Comparison of ENCODE assay signal across 16 cellular contexts in the genomic region with DNA sequence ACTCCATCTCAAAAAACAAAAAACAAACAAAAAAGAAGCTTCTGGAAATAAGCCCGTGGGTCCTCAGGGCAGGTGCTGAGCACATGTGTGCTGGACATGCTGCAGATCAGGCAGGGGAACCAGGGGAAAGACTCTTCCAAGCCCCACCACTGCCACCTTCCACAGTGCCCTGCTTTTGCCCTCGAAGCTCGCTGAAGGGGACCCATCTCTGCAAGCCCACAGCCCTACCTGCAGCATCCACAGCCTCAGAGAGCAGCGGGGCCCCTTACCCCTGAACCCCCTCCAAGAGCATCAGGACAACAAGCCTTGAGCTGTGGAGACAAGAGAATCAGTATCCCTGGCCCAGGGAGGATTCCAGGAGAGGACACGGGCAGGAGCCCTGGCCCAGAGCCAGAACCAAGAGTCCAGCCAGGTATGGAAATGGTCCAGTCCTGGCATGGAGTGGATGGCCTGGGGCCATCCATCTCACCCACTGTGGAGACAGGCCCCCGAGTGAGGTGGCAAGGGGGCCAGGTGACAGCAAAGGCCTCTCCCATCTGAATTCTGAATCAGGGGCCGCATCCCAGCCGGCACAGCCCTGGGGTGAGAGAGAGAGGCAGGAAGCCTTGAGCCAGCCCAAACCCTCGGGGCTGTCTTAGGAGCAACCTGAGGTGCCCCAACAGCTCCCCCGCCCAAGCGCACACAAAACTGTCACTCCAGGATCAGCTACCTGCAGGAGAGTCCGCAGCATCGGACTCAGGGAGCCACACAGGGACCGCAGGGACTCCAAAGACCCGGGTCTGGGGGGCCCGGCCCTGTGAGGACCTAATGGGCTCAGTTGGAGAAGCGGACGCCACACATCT. TPM values are rescaled to one million over a fixed set of nuclear protein-coding genes. Genes with fewer than 3 reads are reported as not detected.
DNase-seq lines count a peak whose midpoint lies in the region; ATAC-seq and TF ChIP-seq lines count a peak whose summit lies in the region.
"Had no signal": no experiment of that assay in that cellular context is flagged by ENCODE, and none has a peak within 500 bp of the region (broad histone marks: within the 10 kb centered on the region; RNA-seq: fewer than 3 reads in every experiment).

No MANE protein-coding gene starts in this region.

- H3K4me3 ChIP-seq in left ventricle myocardium inferior: no peak overlapping the region

- CTCF ChIA-PET in Calu3 (lab: Charles Lee): interaction anchor here (1.4 kb wide), 1 partner anchor 161 kb away, joined by 4 read pairs; no protein-coding TSS in a partner anchor
- CTCF ChIA-PET in activated CD8-positive, alpha-beta memory T cell treated with anti-CD3 and anti-CD28 coated beads, Interleukin-2, amount 10 ng/mL, durations not matched to agents 7 days and 5 days (lab: Charles Lee): no interaction called here

- no peaks in the 10 kb centered on the region for H3K27me3 Mint-ChIP-seq in Calu3 (ENCODE audit: unreplicated experiment)
- H3K27me3 Mint-ChIP-seq in activated CD8-positive, alpha-beta memory T cell treated with anti-CD3 and anti-CD28 coated beads, Interleukin-2, amount 10 ng/mL, durations not matched to agents 7 days and 5 days: peaks cover 3% of the 10 kb centered on the region
- H3K27me3 Mint-ChIP-seq: B cell; CD4-positive, alpha-beta T cell had no signal

- no peaks in the 10 kb centered on the region for H3K9me3 Mint-ChIP-seq in Calu3 (ENCODE audit: low read depth, unreplicated experiment)
- no peaks in the 10 kb centered on the region for H3K9me3 Mint-ChIP-seq in activated CD8-positive, alpha-beta memory T cell treated with anti-CD3 and anti-CD28 coated beads, Interleukin-2, amount 10 ng/mL, durations not matched to agents 7 days and 5 days (ENCODE audit: low read depth)
- H3K9me3 Mint-ChIP-seq: CD4-positive, alpha-beta T cell had no signal

- no peaks in the 10 kb centered on the region for H3K4me1 Mint-ChIP-seq in Calu3 (ENCODE audit: low read depth, unreplicated experiment)
- peaks cover 2% of the 10 kb centered on the region for H3K4me1 Mint-ChIP-seq in activated CD8-positive, alpha-beta memory T cell treated with anti-CD3 and anti-CD28 coated beads, Interleukin-2, amount 10 ng/mL, durations not matched to agents 7 days and 5 days
- H3K4me1 Mint-ChIP-seq: B cell, H9 had no signal

- H3K36me3 ChIP-seq in left ventricle myocardium inferior: no peaks in the 10 kb centered on the region

- no TSS peak for BruUV-seq in Calu3 (replicated peaks; lab: Mats Ljungman, UMichigan)

- H3K4me3 Mint-ChIP-seq in Calu3 (ENCODE audit: low read depth, unreplicated experiment): no peak overlapping the region
- H3K4me3 Mint-ChIP-seq in activated CD8-positive, alpha-beta memory T cell treated with anti-CD3 and anti-CD28 coated beads, Interleukin-2, amount 10 ng/mL, durations not matched to agents 7 days and 5 days: no peak overlapping the region
- H3K4me3 Mint-ChIP-seq: B cell; CD4-positive, alpha-beta T cell; H9 had no signal

- no peaks in the 10 kb centered on the region for H3K36me3 Mint-ChIP-seq in Calu3 (ENCODE audit: insufficient read depth, unreplicated experiment)
- no peaks in the 10 kb centered on the region for H3K36me3 Mint-ChIP-seq in activated CD8-positive, alpha-beta memory T cell treated with anti-CD3 and anti-CD28 coated beads, Interleukin-2, amount 10 ng/mL, durations not matched to agents 7 days and 5 days

- DNase-seq in left cardiac atrium: peak; percentile 12
- no peak for DNase-seq in left ventricle myocardium inferior
- peak; percentile 7 for DNase-seq in cerebellar cortex (ENCODE audit: low spot score)
- peak; percentile 81 for DNase-seq in mesenteric fat pad (ENCODE audit: low spot score)
- DNase-seq in Calu3: no peak
- no peak for DNase-seq in activated CD8-positive, alpha-beta memory T cell treated with anti-CD3 and anti-CD28 coated beads, Interleukin-2, amount 10 ng/mL, durations not matched to agents 7 days and 5 days
- no peak for DNase-seq in HK-2 (ENCODE audit: unreplicated experiment)
- DNase-seq: C1 segment of cervical spinal cord, DMS153, DMS79 treated with DMSO at 0.1 percent for 48 hours, EL, GDM1, GOT3 had no signal

- H3K27me3 ChIP-seq in left ventricle myocardium inferior (ENCODE audit: low read depth): peaks cover 49% of the 10 kb centered on the region

- ATAC-seq in left cardiac atrium: no peak
- ATAC-seq in activated CD8-positive, alpha-beta memory T cell treated with anti-CD3 and anti-CD28 coated beads, Interleukin-2, amount 10 ng/mL, durations not matched to agents 7 days and 5 days: no peak

- no peak overlapping the region for H3K27ac ChIP-seq in left ventricle myocardium inferior (replicated peaks)

- no peak for TF ChIP-seq CTCF in left ventricle myocardium inferior (IDR thresholded peaks at IDR 0.05; ENCODE audit: borderline replicate concordance)
- TF ChIP-seq CTCF in Calu3 (IDR thresholded peaks at IDR 0.05; ENCODE audit: unreplicated experiment): no peak

- H3K27ac Mint-ChIP-seq in Calu3 (ENCODE audit: unreplicated experiment): no peak overlapping the region
- H3K27ac Mint-ChIP-seq in activated CD8-positive, alpha-beta memory T cell treated with anti-CD3 and anti-CD28 coated beads, Interleukin-2, amount 10 ng/mL, durations not matched to agents 7 days and 5 days: no peak overlapping the region
- H3K27ac Mint-ChIP-seq: B cell; CD4-positive, alpha-beta T cell; H9 had no signal

- intact Hi-C loops in left cardiac atrium (cut with DNase I) (no loop called here), left ventricle myocardium inferior (cut with micrococcal nuclease) (no loop called here), Calu3 (cut with micrococcal nuclease; ENCODE audit: unreplicated experiment) (no loop called here)

- no peaks in the 10 kb centered on the region for H3K9me3 ChIP-seq in left ventricle myocardium inferior (replicated peaks)

- H3K4me1 ChIP-seq in left ventricle myocardium inferior: no peaks in the 10 kb centered on the region

RNA-seq across cellular contexts. Expression of a gene that starts 51.8 kb away (rescaled TPM):
- total RNA-seq in left cardiac atrium: 100 to 1,000 TPM; 183 to 310 TPM
- total RNA-seq in left ventricle myocardium inferior: 69.6 TPM
- total RNA-seq in mesenteric fat pad: 385 TPM
- total RNA-seq in Calu3 (2022): 219 and 224 TPM in 2 replicates
- 100 to 1,000 TPM; 491 to 493 TPM for total RNA-seq in activated CD8-positive, alpha-beta memory T cell treated with anti-CD3 and anti-CD28 coated beads, Interleukin-2, amount 10 ng/mL, durations not matched to agents 7 days and 5 days

Comparison
In these comparisons a context has a peak if more than half of its experiments do, and no peak if none do; other contexts are left out.
1. DNase-seq: peak in left cardiac atrium (single experiment), cerebellar cortex (single experiment) and mesenteric fat pad (single experiment); none in left ventricle myocardium inferior (single experiment), Calu3 (single experiment), activated CD8-positive, alpha-beta memory T cell treated with anti-CD3 and anti-CD28 coated beads, Interleukin-2, amount 10 ng/mL, durations not matched to agents 7 days and 5 days (single experiment) and HK-2 (single experiment).